Comparison of ENCODE assay signal across 28 cellular contexts in the genomic region with DNA sequence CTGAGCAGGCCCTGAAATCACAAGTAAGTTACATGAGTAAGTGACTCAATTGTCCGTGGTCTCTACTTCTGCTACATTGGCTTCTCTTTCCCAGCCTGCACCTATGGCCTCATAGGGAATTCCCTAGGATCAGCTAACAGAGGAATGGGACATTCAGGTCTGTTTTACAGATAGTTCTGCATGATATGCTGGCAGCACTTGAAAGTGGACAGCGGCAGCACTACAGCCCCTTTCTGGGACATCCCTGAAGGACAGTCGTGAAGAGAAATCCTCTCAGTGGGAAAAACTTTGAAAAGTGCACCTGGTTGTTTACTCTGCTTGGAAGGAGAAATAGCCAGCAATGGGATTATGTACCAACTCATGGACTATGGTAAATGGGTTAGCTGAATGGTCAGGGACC.
"Had no signal": no experiment of that assay in that cellular context is flagged by ENCODE, and none has a peak within 500 bp of the region (broad histone marks: within the 10 kb centered on the region; RNA-seq: fewer than 3 reads in every experiment).

No MANE protein-coding gene starts in this region.

- H3K27ac Mint-ChIP-seq: dendritic cell treated with granulocyte-macrophage colony-stimulating factor and Interleukin-4, amounts not matched to agents 40 ng/mL and 50 ng/mL, for 4 days; effector memory CD8-positive, alpha-beta T cell; endodermal cell; mesothelial cell of epicardium; naive B cell had no signal

- ATAC-seq: effector memory CD8-positive, alpha-beta T cell; esophagus mucosa; gastrocnemius medialis; heart right ventricle; left colon; left lung; left ventricle myocardium superior; lower lobe of right lung; mucosa of descending colon had no signal

- H3K27ac ChIP-seq: colonic mucosa, epithelial cell of prostate, esophagus squamous epithelium, gastrocnemius medialis, heart right ventricle, left lung, lower lobe of right lung had no signal

- DNase-seq: colonic mucosa; cortex of kidney; effector CD8-positive, alpha-beta T cell; effector memory CD8-positive, alpha-beta T cell; endodermal cell; erythroblast; esophagus squamous epithelium; foreskin fibroblast; foreskin melanocyte; gastrocnemius medialis; glutamatergic neuron; head of caudate nucleus; heart right ventricle; hippocampal formation; islet precursor cell; kidney; kidney glomerular epithelial cell; left colon; left lung; left ventricle myocardium superior; lower lobe of right lung; mesenchymal stem cell; mucosa of descending colon; naive B cell had no signal

- H3K9me3 Mint-ChIP-seq: dendritic cell treated with granulocyte-macrophage colony-stimulating factor and Interleukin-4, amounts not matched to agents 40 ng/mL and 50 ng/mL, for 4 days; endodermal cell; mesothelial cell of epicardium; naive B cell had no signal

- H3K36me3 ChIP-seq: colonic mucosa, esophagus squamous epithelium, gastrocnemius medialis, heart right ventricle, left lung, lower lobe of right lung had no signal

- H3K27me3 ChIP-seq: colonic mucosa, esophagus squamous epithelium, gastrocnemius medialis, heart right ventricle, left lung had no signal

- H3K4me3 ChIP-seq: colonic mucosa, esophagus squamous epithelium, gastrocnemius medialis, heart right ventricle, left lung, lower lobe of right lung, mucosa of descending colon had no signal

- H3K9me3 ChIP-seq: colonic mucosa, esophagus squamous epithelium, gastrocnemius medialis, heart right ventricle, left lung, lower lobe of right lung, mucosa of descending colon had no signal

- H3K36me3 Mint-ChIP-seq: mesothelial cell of epicardium, naive B cell had no signal

- H3K4me1 Mint-ChIP-seq: naive B cell had no signal

- H3K4me1 ChIP-seq: colonic mucosa, esophagus squamous epithelium, gastrocnemius medialis, heart right ventricle, left lung, lower lobe of right lung had no signal

- H3K4me3 Mint-ChIP-seq: dendritic cell treated with granulocyte-macrophage colony-stimulating factor and Interleukin-4, amounts not matched to agents 40 ng/mL and 50 ng/mL, for 4 days; effector memory CD8-positive, alpha-beta T cell; endodermal cell; mesothelial cell of epicardium; naive B cell had no signal

- H3K27me3 Mint-ChIP-seq: dendritic cell treated with granulocyte-macrophage colony-stimulating factor and Interleukin-4, amounts not matched to agents 40 ng/mL and 50 ng/mL, for 4 days; effector memory CD8-positive, alpha-beta T cell; naive B cell had no signal
